In the genomic region with DNA sequence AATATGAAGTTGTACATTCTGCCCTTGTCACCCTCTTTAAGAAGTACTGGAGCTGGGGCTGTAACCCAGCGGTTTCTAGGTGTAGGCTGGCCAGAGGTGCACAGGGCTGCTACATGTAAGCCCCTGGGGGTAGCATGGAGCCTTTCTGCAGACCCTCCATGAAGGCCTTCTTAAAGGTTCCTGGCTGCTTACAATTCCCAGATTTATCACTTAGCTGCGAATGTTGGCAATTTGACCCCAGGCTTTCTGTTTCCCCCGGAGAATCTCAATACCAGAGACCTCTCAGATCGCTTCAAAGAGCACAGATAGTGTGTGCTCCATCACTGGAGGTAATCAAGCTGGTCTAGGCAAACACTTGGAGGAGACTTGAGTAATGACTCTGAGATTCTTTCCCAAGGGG, we compare ENCODE assay signal across 13 cellular contexts.
DNase-seq lines count a peak whose midpoint lies in the region; ATAC-seq and TF ChIP-seq lines count a peak whose summit lies in the region.
"Had no signal": no experiment of that assay in that cellular context is flagged by ENCODE, and none has a peak within 500 bp of the region (broad histone marks: within the 10 kb centered on the region; RNA-seq: fewer than 3 reads in every experiment).

No MANE protein-coding gene starts in this region.

- no peaks in the 10 kb centered on the region for H3K79me2 ChIP-seq in GM23338 (replicated peaks; ENCODE audit: insufficient read depth)

- no peaks in the 10 kb centered on the region; the same call in 2 of the 3 replicates for H3K4me1 Mint-ChIP-seq in GM23338
- peaks cover 42% of the 10 kb centered on the region for H3K4me1 Mint-ChIP-seq in nephron progenitor cell

- no peaks in the 10 kb centered on the region for H3K27me3 ChIP-seq in BLaER1
- H3K27me3 ChIP-seq in GM23338 (ENCODE audit: insufficient read depth) = no peaks in the 10 kb centered on the region
- H3K27me3 ChIP-seq in RWPE2 (ENCODE audit: insufficient read depth, poor library complexity, severe bottlenecking) = no peaks in the 10 kb centered on the region

- H3K36me3 ChIP-seq in BLaER1 (no peaks in the 10 kb centered on the region), GM23338 (ENCODE audit: insufficient read depth) (no peaks in the 10 kb centered on the region), RWPE2 (ENCODE audit: low read depth) (no peaks in the 10 kb centered on the region)

- H2AFZ ChIP-seq in GM23338 = peak overlapping the region; percentile 47; the same call in 1 of the 2 replicates

- H3F3A ChIP-seq in GM23338 (replicated peaks; ENCODE audit: low read depth) = no peaks in the 10 kb centered on the region

- H3K9me2 ChIP-seq in GM23338 (ENCODE audit: insufficient read depth) = peaks cover 1% of the 10 kb centered on the region

- H3K27ac ChIP-seq in BLaER1 (no peak overlapping the region), GM23338 (ENCODE audit: low read depth) (no peak overlapping the region), RWPE2 (ENCODE audit: poor library complexity, severe bottlenecking) (peak overlapping the region; percentile 93)
- H3K27ac ChIP-seq: HL-60 had no signal

- TF ChIP-seq CTCF in GM23338 (conservative IDR thresholded peaks at IDR 0.05; ENCODE audit: low read depth in 2 of 2) = no peak
- TF ChIP-seq CTCF in RWPE2 (IDR thresholded peaks at IDR 0.05; ENCODE audit: poor library complexity, severe bottlenecking) = no peak
- no peak for TF ChIP-seq CTCF in nephron progenitor cell (IDR thresholded peaks at IDR 0.05)

- H3K4me2 ChIP-seq in BLaER1 (peak overlapping the region; percentile 47; the same call in 1 of the 2 replicates), GM23338 (no peak overlapping the region)

- no peak overlapping the region for H3K27ac Mint-ChIP-seq in GM23338
- H3K27ac Mint-ChIP-seq in nephron progenitor cell = peak overlapping the region; percentile 31
- H3K27ac Mint-ChIP-seq: CD4-positive, alpha-beta T cell had no signal

- ATAC-seq in GM23338 (no peak), RWPE2 (ENCODE audit: low read depth) (no peak; the same call in 2 of the 3 replicates), GM19324 (IDR thresholded peaks at IDR 0.05; ENCODE audit: low FRiP score, unreplicated experiment) (no peak)

- H3K36me3 Mint-ChIP-seq in GM23338 (ENCODE audit: low read depth) (no peaks in the 10 kb centered on the region), nephron progenitor cell (ENCODE audit: low read depth) (no peaks in the 10 kb centered on the region)

- H3K9me3 ChIP-seq in BLaER1 = peaks cover 6% of the 10 kb centered on the region; the same call in 1 of the 2 replicates
- no peaks in the 10 kb centered on the region for H3K9me3 ChIP-seq in RWPE2 (ENCODE audit: severe bottlenecking)

- H3K4me3 ChIP-seq in BLaER1 (no peak overlapping the region), GM23338 (no peak overlapping the region), RWPE2 (ENCODE audit: severe bottlenecking) (no peak overlapping the region)

- H4K20me1 ChIP-seq in BLaER1 (no peaks in the 10 kb centered on the region), GM23338 (replicated peaks; ENCODE audit: insufficient read depth) (no peaks in the 10 kb centered on the region)

- H3K9me3 Mint-ChIP-seq in GM23338 (no peaks in the 10 kb centered on the region), nephron progenitor cell (peaks cover 2% of the 10 kb centered on the region)

- no peak overlapping the region for H3K9ac ChIP-seq in BLaER1

- H3K4me1 ChIP-seq in BLaER1 (peaks cover 13% of the 10 kb centered on the region), GM23338 (ENCODE audit: insufficient read depth) (no peaks in the 10 kb centered on the region), RWPE2 (ENCODE audit: insufficient read depth, poor library complexity, severe bottlenecking) (peaks cover 21% of the 10 kb centered on the region)

- DNase-seq in GM23338 (ENCODE audit: low spot score) (no peak), RWPE2 (ENCODE audit: low spot score) (no peak), nephron progenitor cell (no peak), A172 (ENCODE audit: low spot score) (no peak)
- DNase-seq in effector CD8-positive, alpha-beta T cell (lab: John Stamatoyannopoulos, UW) = no peak
- DNase-seq: C1 segment of cervical spinal cord; CD4-positive, alpha-beta T cell; DMS153; DND-41; GDM1 had no signal

- H3K27me3 Mint-ChIP-seq in GM23338 (ENCODE audit: insufficient read depth, low read depth, poor library complexity) (no peaks in the 10 kb centered on the region), nephron progenitor cell (ENCODE audit: low read depth, poor library complexity) (peaks cover 3% of the 10 kb centered on the region)
- H3K27me3 Mint-ChIP-seq: CD4-positive, alpha-beta T cell had no signal

- H3K4me3 Mint-ChIP-seq in GM23338 (no peak overlapping the region), nephron progenitor cell (no peak overlapping the region)
- H3K4me3 Mint-ChIP-seq: CD4-positive, alpha-beta T cell had no signal

TF ChIP-seq in GM23338, 12 proteins besides CTCF, POLR2A, EP300 and RAD21:
- TF ChIP-seq REST (IDR thresholded peaks at IDR 0.05; ENCODE audit: unreplicated experiment) (no peak), POLR2AphosphoS5 (IDR thresholded peaks at IDR 0.05; ENCODE audit: low read depth) (no peak), STAT1 (IDR thresholded peaks at IDR 0.05; ENCODE audit: unreplicated experiment) (no peak), CREB1 (CRISPR knock-in tag; IDR thresholded peaks at IDR 0.05; ENCODE audit: low read depth) (no peak), JUNB (IDR thresholded peaks at IDR 0.05; ENCODE audit: unreplicated experiment) (no peak)
